ENCODE assay signal across 21 cellular contexts in the genomic region with DNA sequence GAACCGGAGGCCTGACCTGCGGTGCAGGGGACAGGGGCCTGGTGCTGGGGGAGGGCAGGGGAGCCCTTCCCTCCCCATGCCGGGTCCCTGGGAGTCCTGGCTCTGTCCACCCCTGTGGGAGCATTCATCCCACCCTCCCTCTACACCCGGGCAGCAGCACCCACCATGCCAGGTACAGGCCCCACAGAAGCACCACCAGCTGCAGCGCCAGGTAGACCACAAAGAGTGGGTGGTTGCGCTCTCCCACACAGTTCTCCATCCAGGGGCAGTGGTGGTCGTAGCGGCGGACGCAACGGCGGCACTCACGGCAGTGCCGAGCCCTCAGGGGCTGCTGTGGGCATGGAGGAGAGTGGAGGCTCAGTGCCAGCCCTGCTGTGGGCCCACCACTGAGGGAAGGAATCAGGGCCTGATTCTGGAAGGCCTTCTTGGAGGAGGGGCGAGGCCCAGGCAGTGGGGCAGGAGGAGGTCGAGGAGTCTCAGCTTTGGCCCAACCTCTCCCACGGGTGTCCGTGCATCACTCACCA. TPM values are rescaled to one million over a fixed set of nuclear protein-coding genes. Genes with fewer than 3 reads are reported as not detected.
DNase-seq lines count a peak whose midpoint lies in the region; ATAC-seq and TF ChIP-seq lines count a peak whose summit lies in the region.
"Had no signal": no experiment of that assay in that cellular context is flagged by ENCODE, and none has a peak within 500 bp of the region (broad histone marks: within the 10 kb centered on the region; RNA-seq: fewer than 3 reads in every experiment).

No MANE protein-coding gene starts in this region.

- H3K4me3 Mint-ChIP-seq in activated CD4-positive, alpha-beta T cell treated with anti-CD3 and anti-CD28 coated beads, Interleukin-2, amount 10 ng/mL, durations not matched to agents 7 days and 5 days: peak overlapping the region; percentile 94
- H3K4me3 Mint-ChIP-seq in CD14-positive monocyte (no peak overlapping the region), neural crest cell (peak overlapping the region; percentile 89)
- H3K4me3 Mint-ChIP-seq in activated CD4-positive, alpha-beta memory T cell treated with anti-CD3 and anti-CD28 coated beads, Interleukin-2, amount 10 ng/mL, durations not matched to agents 7 days and 5 days: peak overlapping the region; percentile 97

- TF ChIP-seq CTCF in CD14-positive monocyte (IDR thresholded peaks at IDR 0.05) (no peak), neural crest cell (conservative IDR thresholded peaks at IDR 0.05) (no peak)

- no peaks in the 10 kb centered on the region for H3K9me3 Mint-ChIP-seq in activated CD4-positive, alpha-beta T cell treated with anti-CD3 and anti-CD28 coated beads, Interleukin-2, amount 10 ng/mL, durations not matched to agents 7 days and 5 days
- peaks cover 0 to 3% (median 0%) of the 10 kb centered on the region in 7 donors for H3K9me3 Mint-ChIP-seq in CD14-positive monocyte
- no peaks in the 10 kb centered on the region for H3K9me3 Mint-ChIP-seq in activated CD4-positive, alpha-beta memory T cell treated with anti-CD3 and anti-CD28 coated beads, Interleukin-2, amount 10 ng/mL, durations not matched to agents 7 days and 5 days
- H3K9me3 Mint-ChIP-seq in neural crest cell: peaks cover 3% of the 10 kb centered on the region

- peak overlapping the region; percentile 60 for H3K27ac Mint-ChIP-seq in activated CD4-positive, alpha-beta T cell treated with anti-CD3 and anti-CD28 coated beads, Interleukin-2, amount 10 ng/mL, durations not matched to agents 7 days and 5 days
- peak overlapping the region in 1 of 7 donors; percentile 8 for H3K27ac Mint-ChIP-seq in CD14-positive monocyte
- H3K27ac Mint-ChIP-seq in activated CD4-positive, alpha-beta memory T cell treated with anti-CD3 and anti-CD28 coated beads, Interleukin-2, amount 10 ng/mL, durations not matched to agents 7 days and 5 days: no peak overlapping the region
- H3K27ac Mint-ChIP-seq in neural crest cell (ENCODE audit: unreplicated experiment): no peak overlapping the region

- CTCF ChIA-PET in activated CD4-positive, alpha-beta T cell treated with anti-CD3 and anti-CD28 coated beads, Interleukin-2, amount 10 ng/mL, durations not matched to agents 7 days and 5 days (lab: Charles Lee): no interaction called here
- CTCF ChIA-PET in activated CD4-positive, alpha-beta memory T cell treated with anti-CD3 and anti-CD28 coated beads, Interleukin-2, amount 10 ng/mL, durations not matched to agents 7 days and 5 days (lab: Charles Lee): no interaction called here

- POLR2A ChIA-PET in activated CD4-positive, alpha-beta T cell treated with anti-CD3 and anti-CD28 coated beads, Interleukin-2, amount 10 ng/mL, durations not matched to agents 7 days and 5 days (lab: Charles Lee): no interaction called here
- POLR2A ChIA-PET in activated CD4-positive, alpha-beta memory T cell treated with anti-CD3 and anti-CD28 coated beads, Interleukin-2, amount 10 ng/mL, durations not matched to agents 7 days and 5 days (lab: Charles Lee): interaction anchor here (1.0 kb wide), 1 partner anchor 15 kb away, joined by 3 read pairs; no protein-coding TSS in a partner anchor

- H3K27me3 Mint-ChIP-seq in activated CD4-positive, alpha-beta T cell treated with anti-CD3 and anti-CD28 coated beads, Interleukin-2, amount 10 ng/mL, durations not matched to agents 7 days and 5 days: no peaks in the 10 kb centered on the region
- H3K27me3 Mint-ChIP-seq in CD14-positive monocyte (ENCODE audit: low read depth in 3 of 3) (peaks cover 0 to 4% (median 2%) of the 10 kb centered on the region in 3 donors), neural crest cell (ENCODE audit: low read depth) (peaks cover 4% of the 10 kb centered on the region)
- no peaks in the 10 kb centered on the region for H3K27me3 Mint-ChIP-seq in activated CD4-positive, alpha-beta memory T cell treated with anti-CD3 and anti-CD28 coated beads, Interleukin-2, amount 10 ng/mL, durations not matched to agents 7 days and 5 days

- H3K4me1 Mint-ChIP-seq in activated CD4-positive, alpha-beta T cell treated with anti-CD3 and anti-CD28 coated beads, Interleukin-2, amount 10 ng/mL, durations not matched to agents 7 days and 5 days: peaks cover 37% of the 10 kb centered on the region
- H3K4me1 Mint-ChIP-seq in CD14-positive monocyte (peaks cover 27% of the 10 kb centered on the region), neural crest cell (peaks cover 30% of the 10 kb centered on the region)
- H3K4me1 Mint-ChIP-seq in activated CD4-positive, alpha-beta memory T cell treated with anti-CD3 and anti-CD28 coated beads, Interleukin-2, amount 10 ng/mL, durations not matched to agents 7 days and 5 days: peaks cover 36% of the 10 kb centered on the region

- intact Hi-C loops in CD14-positive monocyte (cut with micrococcal nuclease): loop anchor here in 1 of 2 donors (10.0 kb wide), 1 partner anchor 223 kb away; a partner anchor contains a TSS

- no peak for ATAC-seq in HG02588 (IDR thresholded peaks at IDR 0.05; ENCODE audit: unreplicated experiment)
- ATAC-seq: PC-3 had no signal

- peaks cover 15% of the 10 kb centered on the region for H3K36me3 Mint-ChIP-seq in activated CD4-positive, alpha-beta T cell treated with anti-CD3 and anti-CD28 coated beads, Interleukin-2, amount 10 ng/mL, durations not matched to agents 7 days and 5 days (ENCODE audit: low read depth)
- H3K36me3 Mint-ChIP-seq in CD14-positive monocyte: peaks cover 11 to 27% of the 10 kb centered on the region in 2 donors
- H3K36me3 Mint-ChIP-seq in activated CD4-positive, alpha-beta memory T cell treated with anti-CD3 and anti-CD28 coated beads, Interleukin-2, amount 10 ng/mL, durations not matched to agents 7 days and 5 days (ENCODE audit: low read depth): peaks cover 32% of the 10 kb centered on the region
- no peaks in the 10 kb centered on the region for H3K36me3 Mint-ChIP-seq in neural crest cell (ENCODE audit: low read depth)

- no peak for DNase-seq in activated CD4-positive, alpha-beta T cell treated with anti-CD3 and anti-CD28 coated beads, Interleukin-2, amount 10 ng/mL, durations not matched to agents 7 days and 5 days
- no peak for DNase-seq in activated CD4-positive, alpha-beta T cell treated with anti-CD3 and anti-CD28 coated beads for 48 hours
- DNase-seq in CD14-positive monocyte (ENCODE audit: low spot score) (peak; percentile 41), neural crest cell (ENCODE audit: low read depth, low spot score) (no peak), NCI-H1436 (lab: John Stamatoyannopoulos, UW) (no peak)
- no peak for DNase-seq in activated CD4-positive, alpha-beta memory T cell treated with anti-CD3 and anti-CD28 coated beads, Interleukin-2, amount 10 ng/mL, durations not matched to agents 7 days and 5 days
- no peak for DNase-seq in stimulated activated CD4-positive, alpha-beta T cell treated with anti-CD3 and anti-CD28 coated beads, Interleukin-4, amount 100 ng/mL, for 4 hours
- DNase-seq: activated CD4-positive, CD25-positive, alpha-beta regulatory T cell treated with anti-CD3 and anti-CD28 coated beads, Interleukin-2, amount 50 U/mL, for 72 hours; BE2C; esophagus squamous epithelium; foreskin melanocyte; GM23248; NCI-H1048; NCI-H187 treated with DMSO at 0.1 percent for 48 hours; NCI-H524; NK-92 treated with Interleukin-12 subunit alpha and Interleukin-12 subunit beta, amount 100 ng/mL, for 24 hours; PC-3; SHP77 treated with DMSO at 0.1 percent for 48 hours; stimulated activated CD4-positive, alpha-beta T cell treated with anti-CD3 and anti-CD28 coated beads, Interleukin-15, amount 100 ng/mL, for 24 hours; tibial artery had no signal

RNA-seq across cellular contexts. Expression of a gene that starts 2.4 kb away (rescaled TPM):
- 10 to 100 TPM; 86.3 to 91.5 TPM for total RNA-seq in activated CD4-positive, alpha-beta T cell treated with anti-CD3 and anti-CD28 coated beads, Interleukin-2, amount 10 ng/mL, durations not matched to agents 7 days and 5 days
- 10 to 100 TPM; 68.4 to 72.7 TPM for polyA plus RNA-seq in CD14-positive monocyte
- total RNA-seq in activated CD4-positive, alpha-beta memory T cell treated with anti-CD3 and anti-CD28 coated beads, Interleukin-2, amount 10 ng/mL, durations not matched to agents 7 days and 5 days: 10 to 100 TPM; 79.3 to 81.5 TPM
- total RNA-seq in neural crest cell: 15.1 and 15.7 TPM in 2 replicates

RNA-seq across cellular contexts. Expression of a gene that starts 19.2 kb away (rescaled TPM):
- 1 to 10 TPM; 8.2 to 9.1 TPM for total RNA-seq in activated CD4-positive, alpha-beta T cell treated with anti-CD3 and anti-CD28 coated beads, Interleukin-2, amount 10 ng/mL, durations not matched to agents 7 days and 5 days
- under 1 TPM; 0.11 to 0.27 TPM for polyA plus RNA-seq in CD14-positive monocyte
- total RNA-seq in activated CD4-positive, alpha-beta memory T cell treated with anti-CD3 and anti-CD28 coated beads, Interleukin-2, amount 10 ng/mL, durations not matched to agents 7 days and 5 days: 1 to 10 TPM; 5.0 to 5.6 TPM
- total RNA-seq in neural crest cell: 28.0 and 30.0 TPM in 2 replicates

RNA-seq across cellular contexts. Expression of a gene that starts 32.5 kb away (rescaled TPM):
- total RNA-seq in activated CD4-positive, alpha-beta T cell treated with anti-CD3 and anti-CD28 coated beads, Interleukin-2, amount 10 ng/mL, durations not matched to agents 7 days and 5 days: 100 to 1,000 TPM; 476 to 482 TPM
- 100 to 1,000 TPM; 114 to 124 TPM for polyA plus RNA-seq in CD14-positive monocyte
- total RNA-seq in activated CD4-positive, alpha-beta memory T cell treated with anti-CD3 and anti-CD28 coated beads, Interleukin-2, amount 10 ng/mL, durations not matched to agents 7 days and 5 days: 100 to 1,000 TPM; 355 to 379 TPM
- 891 and 930 TPM in 2 replicates for total RNA-seq in neural crest cell

RNA-seq across cellular contexts. Expression of a gene that starts 50.2 kb away (rescaled TPM):
- total RNA-seq in activated CD4-positive, alpha-beta T cell treated with anti-CD3 and anti-CD28 coated beads, Interleukin-2, amount 10 ng/mL, durations not matched to agents 7 days and 5 days: 10 to 100 TPM; 21.3 TPM
- 10 to 100 TPM; 16.1 to 25.6 TPM for polyA plus RNA-seq in CD14-positive monocyte
- 10 to 100 TPM; 24.1 to 24.4 TPM for total RNA-seq in activated CD4-positive, alpha-beta memory T cell treated with anti-CD3 and anti-CD28 coated beads, Interleukin-2, amount 10 ng/mL, durations not matched to agents 7 days and 5 days
- 19.1 and 19.3 TPM in 2 replicates for total RNA-seq in neural crest cell

Comparison
In these comparisons a context has a peak if more than half of its experiments do, and no peak if none do; other contexts are left out.
1. H3K4me3 Mint-ChIP-seq: peak in activated CD4-positive, alpha-beta T cell treated with anti-CD3 and anti-CD28 coated beads, Interleukin-2, amount 10 ng/mL, durations not matched to agents 7 days and 5 days (single experiment), activated CD4-positive, alpha-beta memory T cell treated with anti-CD3 and anti-CD28 coated beads, Interleukin-2, amount 10 ng/mL, durations not matched to agents 7 days and 5 days (single experiment) and neural crest cell (single experiment); none in CD14-positive monocyte (0 of 2).